1 cellular context compared by ENCODE assay signal in genomic region chr3:123791073-123791370, GRCh38.
TF ChIP-seq lines count a peak whose summit lies in the region.

No MANE protein-coding gene starts in this region.

TF ChIP-seq in SK-N-SH, 30 proteins besides CTCF, POLR2A, EP300 and RAD21 (continued from another document):
- TF ChIP-seq PBX3 (IDR thresholded peaks at IDR 0.05) (no peak), CHD2 (IDR thresholded peaks at IDR 0.05; ENCODE audit: low read length, partially characterized antibody) (no peak), YY1 (IDR thresholded peaks at IDR 0.05; ENCODE audit: low read depth) (no peak), TEAD4 (IDR thresholded peaks at IDR 0.05; ENCODE audit: borderline replicate concordance, insufficient read depth) (no peak), USF2 (IDR thresholded peaks at IDR 0.05; ENCODE audit: borderline replicate concordance, low read depth, low read length) (no peak), REST (IDR thresholded peaks at IDR 0.05; ENCODE audit: low read depth, low read length) (no peak), USF1 (IDR thresholded peaks at IDR 0.05; ENCODE audit: borderline replicate concordance, low read depth) (no peak), GABPA (IDR thresholded peaks at IDR 0.05; ENCODE audit: low read depth) (no peak), NRF1 (IDR thresholded peaks at IDR 0.05; ENCODE audit: low read depth, low read length) (no peak), RXRA (IDR thresholded peaks at IDR 0.05; ENCODE audit: borderline replicate concordance, low read depth) (no peak), FOXJ3 (CRISPR knock-in tag; IDR thresholded peaks at IDR 0.05) (no peak), JUND (IDR thresholded peaks at IDR 0.05) (no peak), EZH2phosphoT487 (IDR thresholded peaks at IDR 0.05; ENCODE audit: borderline replicate concordance, low read depth) (no peak)
